ENCODE assay signal across 8 cellular contexts in genomic region chr22:26502688-26503561, GRCh38. TPM values are rescaled to one million over a fixed set of nuclear protein-coding genes. Genes with fewer than 3 reads are reported as not detected.
DNase-seq lines count a peak whose midpoint lies in the region; ATAC-seq and TF ChIP-seq lines count a peak whose summit lies in the region.

No MANE protein-coding gene starts in this region.

- POLR2A ChIA-PET in HEK293 (lab: Yijun Ruan, JAX) = interaction anchor here (0.7 to 1.2 kb wide), 3 partner anchors 10 to 170 kb away, joined by 3 to 6 read pairs (median 4); partner anchors contain the start of genes HPS4, SRRD and TFIP11

- H3K4me2 ChIP-seq in hepatocyte = no peak overlapping the region

- H3K27ac ChIP-seq in HEK293 (ENCODE audit: extremely low read depth, low read depth, low read length) = no peak overlapping the region
- no peak overlapping the region for H3K27ac ChIP-seq in hepatocyte

- H3K27me3 ChIP-seq in BE2C (no peaks in the 10 kb centered on the region), hepatocyte (no peaks in the 10 kb centered on the region)

- no peaks in the 10 kb centered on the region for H3K4me1 ChIP-seq in BE2C
- H3K4me1 ChIP-seq in HEK293 (ENCODE audit: control insufficient read depth, insufficient read depth, low read length) = no peaks in the 10 kb centered on the region
- H3K4me1 ChIP-seq in hepatocyte (ENCODE audit: insufficient read depth) = no peaks in the 10 kb centered on the region

- H3K79me2 ChIP-seq in hepatocyte = no peaks in the 10 kb centered on the region

- WGBS in hepatocyte (ENCODE audit: low lambda C conversion rate, missing lambda C conversion rate) = 71% methylated on average over 3 of the region's 3 CpGs

- DNase-seq in BE2C (peak; percentile 54), hepatocyte (ENCODE audit: low spot score) (peak; percentile 48), mesenteric fat pad (ENCODE audit: low spot score) (no peak), COLO829 (ENCODE audit: low spot score) (no peak)
- peak; percentile 9 for DNase-seq in activated naive CD8-positive, alpha-beta T cell treated with anti-CD3 and anti-CD28 coated beads, Interleukin-2, amount 50 U/mL, for 16 hours (ENCODE audit: low read depth, low spot score)
- DNase-seq in stimulated activated CD4-positive, alpha-beta T cell treated with anti-CD3 and anti-CD28 coated beads, Interleukin-2, amount 100 ng/mL, for 24 hours = peak; percentile 38 to 44

- H3K9me3 ChIP-seq in BE2C (no peaks in the 10 kb centered on the region), HEK293 (ENCODE audit: control insufficient read depth, insufficient read depth, low read depth, low read length) (no peaks in the 10 kb centered on the region), hepatocyte (ENCODE audit: low read depth) (no peaks in the 10 kb centered on the region)

- no peaks in the 10 kb centered on the region for H4K20me1 ChIP-seq in hepatocyte (ENCODE audit: insufficient read depth, poor library complexity, severe bottlenecking)

- H3K36me3 ChIP-seq in BE2C = peaks cover 83% of the 10 kb centered on the region
- peaks cover 72 to 89% of the 10 kb centered on the region in 2 experiments for H3K36me3 ChIP-seq in HEK293 (ENCODE audit: control insufficient read depth in 2 of 2, insufficient read depth in 1 of 2, low read length in 2 of 2)
- H3K36me3 ChIP-seq in hepatocyte (replicated peaks; ENCODE audit: insufficient read depth, low read depth) = no peaks in the 10 kb centered on the region

- CTCF ChIA-PET in HEK293 (lab: Yijun Ruan, JAX) = interaction anchor here (0.5 to 1.7 kb wide), 15 partner anchors 8 to 1384 kb away, joined by 3 to 12 read pairs (median 5); partner anchors contain the start of genes SRRD and TFIP11

- no peaks in the 10 kb centered on the region for H3K9me2 ChIP-seq in hepatocyte (replicated peaks; ENCODE audit: insufficient read depth)

- TF ChIP-seq CTCF in BE2C (IDR thresholded peaks at IDR 0.05; ENCODE audit: low read depth, low read length) (peak; percentile 78), HEK293 (tag by site-specific recombination; IDR thresholded peaks at IDR 0.05) (peak; percentile 38; the same call in 1 of the 2 replicates), hepatocyte (IDR thresholded peaks at IDR 0.05; ENCODE audit: poor library complexity) (peak; percentile 59)

- ATAC-seq in SK-N-SH treated with all-trans-retinoic acid at 6 μM for 48 hours = peak; percentile 85

- no peak overlapping the region for H3K4me3 ChIP-seq in BE2C (ENCODE audit: low read depth, low read length)
- H3K4me3 ChIP-seq in HEK293 (ENCODE audit: low read depth, low read length) = no peak overlapping the region
- H3K4me3 ChIP-seq in hepatocyte = no peak overlapping the region

- H2AFZ ChIP-seq in hepatocyte = no peak overlapping the region

TF ChIP-seq in HEK293, 187 proteins besides CTCF, POLR2A, EP300 and RAD21 (continues in another document):
- TF ChIP-seq ZNF580 (tag by site-specific recombination; IDR thresholded peaks at IDR 0.05) (no peak), ZNF600 (tag by site-specific recombination; IDR thresholded peaks at IDR 0.05) (no peak), ZBTB21 (tag by site-specific recombination; IDR thresholded peaks at IDR 0.05) (no peak), ZNF274 (IDR thresholded peaks at IDR 0.05; ENCODE audit: low read length) (no peak), ZNF274 (tag by site-specific recombination; IDR thresholded peaks at IDR 0.05; ENCODE audit: borderline replicate concordance) (no peak), ZNF645 (tag by site-specific recombination; IDR thresholded peaks at IDR 0.05) (no peak)

TF ChIP-seq in SK-N-SH treated with all-trans-retinoic acid at 6 μM for 48 hours, 23 proteins besides CTCF, POLR2A, EP300 and RAD21:
- TF ChIP-seq OSR1 (CRISPR knock-in tag; IDR thresholded peaks at IDR 0.05) = no peak
- TF ChIP-seq ARNTL (CRISPR knock-in tag; IDR thresholded peaks at IDR 0.05; ENCODE audit: borderline replicate concordance, low read depth) = no peak
- no peak for TF ChIP-seq POU6F1 (CRISPR knock-in tag; IDR thresholded peaks at IDR 0.05; ENCODE audit: borderline replicate concordance, low read depth)
- no peak for TF ChIP-seq PATZ1 (CRISPR knock-in tag; IDR thresholded peaks at IDR 0.05; ENCODE audit: borderline replicate concordance)
- no peak for TF ChIP-seq PPARA (CRISPR knock-in tag; IDR thresholded peaks at IDR 0.05; ENCODE audit: borderline replicate concordance)
- no peak for TF ChIP-seq ZFP30 (CRISPR knock-in tag; IDR thresholded peaks at IDR 0.05)
- TF ChIP-seq RARB (CRISPR knock-in tag; IDR thresholded peaks at IDR 0.05) = no peak
- TF ChIP-seq CREB5 (CRISPR knock-in tag; IDR thresholded peaks at IDR 0.05; ENCODE audit: low read depth) = no peak
- no peak for TF ChIP-seq SNAI2 (CRISPR knock-in tag; IDR thresholded peaks at IDR 0.05)
- TF ChIP-seq BACH2 (CRISPR knock-in tag; IDR thresholded peaks at IDR 0.05; ENCODE audit: borderline replicate concordance) = no peak
- no peak for TF ChIP-seq ZNF70 (CRISPR knock-in tag; IDR thresholded peaks at IDR 0.05)
- TF ChIP-seq TOX (CRISPR knock-in tag; IDR thresholded peaks at IDR 0.05; ENCODE audit: borderline replicate concordance) = no peak
- TF ChIP-seq ESRRG (CRISPR knock-in tag; IDR thresholded peaks at IDR 0.05) = no peak
- TF ChIP-seq TCF4 (CRISPR knock-in tag; IDR thresholded peaks at IDR 0.05; ENCODE audit: borderline replicate concordance) = no peak
- TF ChIP-seq CSDC2 (CRISPR knock-in tag; IDR thresholded peaks at IDR 0.05) = no peak

RNA-seq across cellular contexts. Expression of gene TFIP11, which starts 9.3 kb away (rescaled TPM):
- 146 TPM for polyA plus RNA-seq in BE2C (2012; ENCODE audit: insufficient read depth, insufficient read length, low read depth)
- total RNA-seq in hepatocyte = 16.1 and 19.6 TPM in 2 replicates
- 21.3 and 30.4 TPM in 2 replicates for polyA plus RNA-seq in hepatocyte
- total RNA-seq in mesenteric fat pad = 30.5 TPM

RNA-seq across cellular contexts. Expression of gene SRRD, which starts 19.2 kb away (rescaled TPM):
- 20.7 TPM for polyA plus RNA-seq in BE2C (2012; ENCODE audit: insufficient read depth, insufficient read length, low read depth)
- 26.4 and 31.2 TPM in 2 replicates for total RNA-seq in hepatocyte
- polyA plus RNA-seq in hepatocyte = 29.5 and 31.9 TPM in 2 replicates
- total RNA-seq in mesenteric fat pad = 16.3 TPM

RNA-seq across cellular contexts. Expression of gene HPS4, which starts 19.3 kb away (rescaled TPM):
- 32.5 TPM for polyA plus RNA-seq in BE2C (2012; ENCODE audit: insufficient read depth, insufficient read length, low read depth)
- total RNA-seq in hepatocyte = 20.5 and 36.7 TPM in 2 replicates
- polyA plus RNA-seq in hepatocyte = 20.2 and 28.5 TPM in 2 replicates
- total RNA-seq in mesenteric fat pad = 26.4 TPM

Comparison
In these comparisons a context has a peak if more than half of its experiments do, and no peak if none do; other contexts are left out.
1. DNase-seq: peak in BE2C (single experiment), activated naive CD8-positive, alpha-beta T cell treated with anti-CD3 and anti-CD28 coated beads, Interleukin-2, amount 50 U/mL, for 16 hours (single experiment), hepatocyte (single experiment) and stimulated activated CD4-positive, alpha-beta T cell treated with anti-CD3 and anti-CD28 coated beads, Interleukin-2, amount 100 ng/mL, for 24 hours (2 of 2); none in mesenteric fat pad (single experiment) and COLO829 (single experiment).
2. Peak in every context shown above with its lines, with median percentiles within 50 percentile points of each other: CTCF ChIP-seq.